29 cellular contexts compared by ENCODE assay signal in genomic region chr1:20620005-20620404, GRCh38. TPM values are rescaled to one million over a fixed set of nuclear protein-coding genes. Genes with fewer than 3 reads are reported as not detected.
"Had no signal": no experiment of that assay in that cellular context is flagged by ENCODE, and none has a peak within 500 bp of the region (broad histone marks: within the 10 kb centered on the region; RNA-seq: fewer than 3 reads in every experiment).

No MANE protein-coding gene starts in this region.

- H3K36me3 Mint-ChIP-seq: natural killer cell; stimulated activated effector memory CD8-positive, alpha-beta T cell treated with anti-CD3 and anti-CD28 coated beads, Interleukin-12 subunit alpha, Interleukin-12 subunit beta, amount 100 ng/mL, for 72 hours; stimulated activated naive B cell treated with anti-CD40 and anti-IgM and Interleukin-4, amounts not matched to agents 10 μg/mL and 1 μg/mL and 100 μg/mL, for 72 hours had no signal

- DNase-seq: natural killer cell; occipital lobe; ovary; posterior cingulate gyrus; psoas muscle; right cardiac atrium; right lobe of liver; sigmoid colon; small intestine; stimulated activated CD4-positive, alpha-beta T cell treated with anti-CD3 and anti-CD28 coated beads, Interleukin-15, amount 100 ng/mL, for 24 hours; stimulated activated CD4-positive, alpha-beta T cell treated with anti-CD3 and anti-CD28 coated beads, Interleukin-2, amount 100 ng/mL, for 24 hours; stimulated activated CD4-positive, alpha-beta T cell treated with anti-CD3 and anti-CD28 coated beads, Interleukin-2, amount 100 ng/mL, for 48 hours; stimulated activated CD4-positive, alpha-beta T cell treated with anti-CD3 and anti-CD28 coated beads, Interleukin-4, amount 100 ng/mL, for 24 hours; stimulated activated naive B cell treated with anti-CD40 and anti-IgM and Interleukin-4, amounts not matched to agents 10 μg/mL and 1 μg/mL and 100 μg/mL, for 72 hours; stimulated activated naive CD4-positive, alpha-beta T cell treated with Interleukin-2 at 50 U/mL for 16 hours; stomach; thyroid gland; upper lobe of left lung had no signal

- ATAC-seq: natural killer cell; psoas muscle; right cardiac atrium; stimulated activated effector memory CD8-positive, alpha-beta T cell treated with anti-CD3 and anti-CD28 coated beads, Interleukin-12 subunit alpha, Interleukin-12 subunit beta, amount 100 ng/mL, for 72 hours; stimulated activated naive B cell treated with anti-CD40 and anti-IgM and Interleukin-4, amounts not matched to agents 10 μg/mL and 1 μg/mL and 100 μg/mL, for 72 hours had no signal

- H3K4me3 Mint-ChIP-seq: natural killer cell; nephron; neural crest cell; stimulated activated effector memory CD8-positive, alpha-beta T cell treated with anti-CD3 and anti-CD28 coated beads, Interleukin-12 subunit alpha, Interleukin-12 subunit beta, amount 100 ng/mL, for 72 hours; stimulated activated naive B cell treated with anti-CD40 and anti-IgM and Interleukin-4, amounts not matched to agents 10 μg/mL and 1 μg/mL and 100 μg/mL, for 72 hours; stimulated activated naive CD8-positive, alpha-beta T cell treated with anti-CD3 and anti-CD28 coated beads, Interleukin-15, Interleukin-2, amounts not matched to agents 100 ng/mL and 50 ng/mL, for 24 hours had no signal

- H3K4me3 ChIP-seq: ovary, psoas muscle, right lobe of liver, sigmoid colon, stomach, thoracic aorta, thyroid gland, tibial nerve, upper lobe of left lung, vagina had no signal

- H3K27me3 ChIP-seq: ovary, right lobe of liver, thyroid gland, upper lobe of left lung, vagina had no signal

- H3K36me3 ChIP-seq: ovary, sigmoid colon, stomach, thoracic aorta, thyroid gland, tibial nerve, upper lobe of left lung, vagina had no signal

- H3K9me3 Mint-ChIP-seq: natural killer cell; nephron; neural crest cell; stimulated activated effector memory CD8-positive, alpha-beta T cell treated with anti-CD3 and anti-CD28 coated beads, Interleukin-12 subunit alpha, Interleukin-12 subunit beta, amount 100 ng/mL, for 72 hours; stimulated activated naive B cell treated with anti-CD40 and anti-IgM and Interleukin-4, amounts not matched to agents 10 μg/mL and 1 μg/mL and 100 μg/mL, for 72 hours; stimulated activated naive CD8-positive, alpha-beta T cell treated with anti-CD3 and anti-CD28 coated beads, Interleukin-15, Interleukin-2, amounts not matched to agents 100 ng/mL and 50 ng/mL, for 24 hours had no signal

- H3K4me1 ChIP-seq: parathyroid adenoma, upper lobe of left lung, vagina had no signal

- H3K4me1 Mint-ChIP-seq: natural killer cell; neural crest cell; stimulated activated effector memory CD8-positive, alpha-beta T cell treated with anti-CD3 and anti-CD28 coated beads, Interleukin-12 subunit alpha, Interleukin-12 subunit beta, amount 100 ng/mL, for 72 hours; stimulated activated naive B cell treated with anti-CD40 and anti-IgM and Interleukin-4, amounts not matched to agents 10 μg/mL and 1 μg/mL and 100 μg/mL, for 72 hours had no signal

- H3K27ac Mint-ChIP-seq: natural killer cell; nephron; progenitor cell of endocrine pancreas; stimulated activated effector memory CD8-positive, alpha-beta T cell treated with anti-CD3 and anti-CD28 coated beads, Interleukin-12 subunit alpha, Interleukin-12 subunit beta, amount 100 ng/mL, for 72 hours; stimulated activated naive B cell treated with anti-CD40 and anti-IgM and Interleukin-4, amounts not matched to agents 10 μg/mL and 1 μg/mL and 100 μg/mL, for 72 hours; stimulated activated naive CD8-positive, alpha-beta T cell treated with anti-CD3 and anti-CD28 coated beads, Interleukin-15, Interleukin-2, amounts not matched to agents 100 ng/mL and 50 ng/mL, for 24 hours had no signal

- H3K27ac ChIP-seq: ovary, psoas muscle, right lobe of liver, sigmoid colon, thoracic aorta, thyroid gland, tibial nerve, upper lobe of left lung, vagina had no signal

- H3K9me3 ChIP-seq: ovary, psoas muscle, right lobe of liver, sigmoid colon, stomach, thoracic aorta, thyroid gland, tibial nerve, upper lobe of left lung, vagina had no signal

RNA-seq across cellular contexts. Expression of gene CDA, which starts 31.1 kb away (rescaled TPM):
- total RNA-seq: neural crest cell, occipital lobe, progenitor cell of endocrine pancreas, skeletal muscle tissue, temporal lobe had no signal
